ENCODE assay signal across 21 cellular contexts in the genomic region with DNA sequence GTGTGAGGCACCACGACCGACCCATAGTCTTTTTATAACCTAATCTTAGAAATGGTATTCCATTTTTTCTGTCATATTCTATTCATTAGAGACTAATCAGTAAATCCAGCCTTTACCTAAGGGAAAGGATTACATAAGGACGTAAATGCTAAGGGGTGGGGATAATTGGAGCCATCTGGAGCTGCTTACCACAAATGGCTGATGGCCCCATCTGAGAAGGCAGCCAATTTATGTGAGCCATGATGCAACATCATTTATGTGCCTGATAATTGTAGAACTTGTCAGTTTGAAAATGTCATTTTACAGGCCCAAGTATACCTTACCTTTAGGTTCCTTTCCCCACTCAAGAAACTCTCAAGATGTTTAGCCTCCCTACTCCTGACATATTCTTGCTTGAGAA. TPM values are rescaled to one million over a fixed set of nuclear protein-coding genes. Genes with fewer than 3 reads are reported as not detected.
A peak's percentile ranks its signal among the peaks of the same experiment; 100 is the strongest.
DNase-seq lines count a peak whose midpoint lies in the region; ATAC-seq and TF ChIP-seq lines count a peak whose summit lies in the region.
"Had no signal": no experiment of that assay in that cellular context is flagged by ENCODE, and none has a peak within 500 bp of the region (broad histone marks: within the 10 kb centered on the region; RNA-seq: fewer than 3 reads in every experiment).

No MANE protein-coding gene starts in this region.

- no peaks in the 10 kb centered on the region for H3K27me3 ChIP-seq in BJ (ENCODE audit: control insufficient read depth, insufficient read depth, low read length)
- H3K27me3 ChIP-seq: BLaER1, ovary, stomach, upper lobe of right lung had no signal

- H3K27ac ChIP-seq in SK-N-MC = peak overlapping the region; percentile 99
- H3K27ac ChIP-seq: BLaER1, ovary, stomach, upper lobe of right lung had no signal

- no peaks in the 10 kb centered on the region for H3K9me3 ChIP-seq in SK-N-MC (ENCODE audit: low read depth, low read length)
- H3K9me3 ChIP-seq: BLaER1, ovary, stomach, upper lobe of right lung had no signal

- POLR2A ChIA-PET in BJ (lab: Charles Lee) = no interaction called here

- no peak for ATAC-seq in HG03457 (IDR thresholded peaks at IDR 0.05; ENCODE audit: unreplicated experiment)
- no peak for ATAC-seq in omental fat pad (ENCODE audit: low FRiP score)
- ATAC-seq: esophagus mucosa; naive thymus-derived CD4-positive, alpha-beta T cell; upper lobe of right lung had no signal

- no peak overlapping the region for H3K4me3 ChIP-seq in BJ (ENCODE audit: low read depth, low read length)
- peak overlapping the region; percentile 66 for H3K4me3 ChIP-seq in SK-N-MC
- no peak overlapping the region for H3K4me3 ChIP-seq in foreskin fibroblast (ENCODE audit: low read depth in 1 of 2, low read length in 2 of 2)
- H3K4me3 ChIP-seq: BLaER1, ovary, stomach, upper lobe of right lung had no signal

- CTCF ChIA-PET in BJ (lab: Yijun Ruan, JAX) = interaction anchor here (1.0 to 1.2 kb wide), 2 partner anchors 12 to 296 kb away, joined by 4 read pairs; no protein-coding TSS in a partner anchor

- TF ChIP-seq CTCF in BJ (IDR thresholded peaks at IDR 0.05; ENCODE audit: insufficient read depth, low read depth, low read length) (no peak), foreskin fibroblast (IDR thresholded peaks at IDR 0.05; ENCODE audit: low read depth, low read length) (no peak), omental fat pad (IDR thresholded peaks at IDR 0.05) (no peak)

- no peaks in the 10 kb centered on the region for H3K36me3 ChIP-seq in BJ (ENCODE audit: control insufficient read depth, insufficient read depth, low read length)
- no peaks in the 10 kb centered on the region for H3K36me3 ChIP-seq in SK-N-MC (ENCODE audit: insufficient read depth, low read length)
- H3K36me3 ChIP-seq: BLaER1, ovary, upper lobe of right lung had no signal

- H3K9ac ChIP-seq in SK-N-MC (ENCODE audit: insufficient read length) = peak overlapping the region; percentile 60
- H3K9ac ChIP-seq: BLaER1 had no signal

- DNase-seq in BJ (ENCODE audit: low read depth) = peak; percentile 56
- DNase-seq in HS-5 (ENCODE audit: low read depth) = peak; percentile 19
- peak; percentile 97 for DNase-seq in SK-N-MC (ENCODE audit: low read depth, low spot score)
- DNase-seq in foreskin fibroblast = peak; percentile 51 to 86
- DNase-seq in omental fat pad (ENCODE audit: low spot score) = no peak
- DNase-seq in stimulated activated CD8-positive, alpha-beta memory T cell treated with anti-CD3 and anti-CD28 coated beads, Interleukin-4, amount 100 ng/mL, for 48 hours = no peak
- DNase-seq: activated CD4-positive, alpha-beta T cell treated with anti-CD3 and anti-CD28 coated beads, Interleukin-2, amount 10 ng/mL, durations not matched to agents 24 days and 14 days; anterior cingulate cortex; effector CD4-positive, alpha-beta T cell; GF-D8; mammary epithelial cell; MM.1S; naive thymus-derived CD4-positive, alpha-beta T cell; NCI-H2081; NCI-H774; ovary; stomach; upper lobe of right lung had no signal

RNA-seq across cellular contexts. Expression of a gene that starts 44.0 kb away (rescaled TPM):
- 0.23 and 0.31 TPM in 2 replicates for polyA plus RNA-seq in BJ (2011; rRNA removed)
- polyA minus RNA-seq in BJ (2011; rRNA and poly(A)+ RNA removed) = 0.10 and 0.24 TPM in 2 replicates
- 1 to 10 TPM in 2 of 4 donors, under 1 TPM in 2; 0.31 to 1.6 (median 0.95) TPM for total RNA-seq in omental fat pad
- total RNA-seq: esophagus mucosa had no signal
- polyA plus RNA-seq: naive thymus-derived CD4-positive, alpha-beta T cell had no signal

RNA-seq across cellular contexts. Expression of a gene that starts 57.9 kb away (rescaled TPM):
- 10.7 and 20.3 TPM in 2 replicates for polyA plus RNA-seq in BJ (2011; rRNA removed)
- polyA minus RNA-seq in BJ (2011; rRNA and poly(A)+ RNA removed) = 1.4 and 2.1 TPM in 2 replicates
- total RNA-seq in omental fat pad = 10 to 100 TPM in 2 of 4 donors, 1 to 10 TPM in 2; 6.8 to 14.3 (median 10.9) TPM

RNA-seq across cellular contexts. Expression of a gene that starts 57.9 kb away (rescaled TPM):
- polyA plus RNA-seq in BJ (2011; rRNA removed) = 10.0 and 15.2 TPM in 2 replicates
- polyA minus RNA-seq in BJ (2011; rRNA and poly(A)+ RNA removed) = 13.4 and 13.7 TPM in 2 replicates
- total RNA-seq in omental fat pad = 10 to 100 TPM in 3 of 4 donors, 1 to 10 TPM in 1; 7.5 to 15.4 (median 13.7) TPM

Comparison
In these comparisons a context has a peak if more than half of its experiments do, and no peak if none do; other contexts are left out.
1. DNase-seq: peak in BJ (single experiment), HS-5 (single experiment), SK-N-MC (single experiment) and foreskin fibroblast (2 of 2); none in omental fat pad (single experiment) and stimulated activated CD8-positive, alpha-beta memory T cell treated with anti-CD3 and anti-CD28 coated beads, Interleukin-4, amount 100 ng/mL, for 48 hours (single experiment).